8 cellular contexts compared by ENCODE assay signal in the genomic region with DNA sequence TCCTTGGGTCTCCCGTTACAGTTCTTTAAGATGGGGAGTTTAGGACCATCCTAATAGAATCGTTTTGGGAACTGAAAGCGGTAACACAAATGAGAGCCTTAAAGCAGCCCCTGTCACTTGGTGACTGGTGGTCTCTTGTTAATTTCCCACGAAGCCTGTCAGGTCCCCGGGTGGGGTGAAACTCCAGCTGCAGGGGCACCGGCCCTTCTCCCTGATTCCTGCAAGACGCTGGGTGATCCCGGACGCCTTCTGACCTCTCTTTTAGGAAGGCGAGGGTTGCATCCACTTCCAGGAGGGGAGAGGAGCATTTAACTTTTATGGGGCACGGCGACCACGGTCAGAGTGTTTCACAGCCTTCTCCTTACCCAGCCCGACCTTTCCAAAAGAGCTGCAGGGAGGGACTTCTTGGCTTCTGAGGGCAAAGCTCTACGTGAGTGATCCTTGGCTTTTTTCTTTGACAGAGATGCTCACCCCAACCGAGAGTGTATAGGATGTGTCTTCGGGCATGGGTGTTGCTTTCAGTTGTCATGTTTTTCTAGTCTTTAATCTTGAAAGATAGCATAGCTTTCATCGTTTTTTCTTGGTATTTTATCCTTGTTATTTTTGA. TPM values are rescaled to one million over a fixed set of nuclear protein-coding genes. Genes with fewer than 3 reads are reported as not detected.
DNase-seq lines count a peak whose midpoint lies in the region; ATAC-seq and TF ChIP-seq lines count a peak whose summit lies in the region.

No MANE protein-coding gene starts in this region.

- H3K27ac Mint-ChIP-seq in activated naive CD4-positive, alpha-beta T cell treated with anti-CD3 and anti-CD28 coated beads for 36 hours, result peak overlapping the region; percentile 5
- peak overlapping the region; percentile 57 for H3K27ac Mint-ChIP-seq in MCF 10A (ENCODE audit: low read depth, unreplicated experiment)

- H3K27me3 Mint-ChIP-seq in activated naive CD4-positive, alpha-beta T cell treated with anti-CD3 and anti-CD28 coated beads for 36 hours (ENCODE audit: low read depth), result no peaks in the 10 kb centered on the region
- no peaks in the 10 kb centered on the region for H3K27me3 Mint-ChIP-seq in MCF 10A (ENCODE audit: insufficient read depth, unreplicated experiment)

- ATAC-seq in left lung, result peak; percentile 5

- peaks cover 16% of the 10 kb centered on the region for H3K4me1 Mint-ChIP-seq in activated naive CD4-positive, alpha-beta T cell treated with anti-CD3 and anti-CD28 coated beads for 36 hours (ENCODE audit: low read depth)
- peaks cover 6% of the 10 kb centered on the region for H3K4me1 Mint-ChIP-seq in MCF 10A (ENCODE audit: insufficient read depth, unreplicated experiment)

- WGBS in transverse colon (ENCODE audit: low coverage in 1 of 2), 2 donors, result 2 to 6% methylated on average over 8 to 18 of the region's 18 CpGs

- intact Hi-C loops in activated naive CD4-positive, alpha-beta T cell treated with anti-CD3 and anti-CD28 coated beads for 36 hours (cut with micrococcal nuclease), result loop anchor here (1.0 to 5.0 kb wide), 7 partner anchors 20 to 388 kb away; partner anchors contain the start of genes ZNF180, ZNF224, ZNF226 and ZNF230
- intact Hi-C loops in MCF 10A (cut with micrococcal nuclease), result loop anchor here (1.0 to 5.0 kb wide), 4 partner anchors 20 to 190 kb away; partner anchors contain the start of genes ZNF224, ZNF227 and ZNF230
- intact Hi-C loops in left lung (cut with DNase I), result no loop called here
- intact Hi-C loops in transverse colon (cut with DNase I; ENCODE audit: low total_unique reads), result no loop called here

- POLR2A ChIA-PET in MCF 10A (lab: Yijun Ruan, JAX), result interaction anchor here (0.6 to 5.4 kb wide), 15 partner anchors 13 to 386 kb away, joined by 3 to 42 read pairs (median 6); partner anchors contain the start of genes ZNF180, ZNF221, ZNF224 and ZNF226

- H3K27me3 ChIP-seq in left lung, result no peaks in the 10 kb centered on the region
- H3K27me3 ChIP-seq in transverse colon, result no peaks in the 10 kb centered on the region

- H3K4me3 ChIP-seq in left lung (peak overlapping the region; percentile 59 to 89), transverse colon (peak overlapping the region; percentile 56 to 84 (median 76))

- H3K4me1 ChIP-seq in left lung (peaks cover 0 to 24% of the 10 kb centered on the region in 2 donors), transverse colon (peaks cover 0 to 21% (median 10%) of the 10 kb centered on the region in 4 donors)

- peaks cover 0 to 33% of the 10 kb centered on the region in 2 donors for H3K36me3 ChIP-seq in left lung
- peaks cover 0 to 20% (median 7%) of the 10 kb centered on the region in 4 donors for H3K36me3 ChIP-seq in transverse colon

- H3K9me3 ChIP-seq in left lung (peaks cover 0 to 24% of the 10 kb centered on the region in 2 donors), transverse colon (peaks cover 9 to 26% of the 10 kb centered on the region in 2 donors)

- TF ChIP-seq CTCF in MCF 10A (IDR thresholded peaks at IDR 0.05; ENCODE audit: unreplicated experiment), result no peak
- TF ChIP-seq CTCF in left lung (IDR thresholded peaks at IDR 0.05), result no peak
- TF ChIP-seq CTCF in transverse colon (IDR thresholded peaks at IDR 0.05), result no peak

- TF ChIP-seq POLR2A in transverse colon (IDR thresholded peaks at IDR 0.05), result no peak

- peaks cover 31% of the 10 kb centered on the region for H3K36me3 Mint-ChIP-seq in activated naive CD4-positive, alpha-beta T cell treated with anti-CD3 and anti-CD28 coated beads for 36 hours (ENCODE audit: low read depth)
- peaks cover 28% of the 10 kb centered on the region for H3K36me3 Mint-ChIP-seq in MCF 10A (ENCODE audit: insufficient read depth, unreplicated experiment)

- DNase-seq in activated naive CD4-positive, alpha-beta T cell treated with anti-CD3 and anti-CD28 coated beads for 36 hours, result no peak
- no peak for DNase-seq in activated naive CD4-positive, alpha-beta T cell treated with Interleukin-2 at 50 U/mL for 16 hours
- peak; percentile 13 for DNase-seq in M059J (ENCODE audit: low read depth)
- peak; percentile 3 for DNase-seq in MCF 10A (ENCODE audit: unreplicated experiment)
- DNase-seq in left lung, result no peak
- peak; percentile 11 for DNase-seq in transverse colon
- no peak for DNase-seq in NCI-H187 treated with DMSO at 0.1 percent for 48 hours (lab: John Stamatoyannopoulos, UW)
- no peak for DNase-seq in DMS153 (lab: John Stamatoyannopoulos, UW)

- TF ChIP-seq EP300 in transverse colon (IDR thresholded peaks at IDR 0.05; ENCODE audit: low read depth), result no peak

- CTCF ChIA-PET in activated naive CD4-positive, alpha-beta T cell treated with anti-CD3 and anti-CD28 coated beads for 36 hours (lab: Charles Lee), result interaction anchor here (0.7 to 0.9 kb wide), 3 partner anchors 51 to 512 kb away, joined by 3 to 4 read pairs (median 3); partner anchors contain the start of gene ZNF226
- CTCF ChIA-PET in MCF 10A (lab: Yijun Ruan, JAX), result interaction anchor here (0.8 to 1.0 kb wide), 3 partner anchors 19 to 179 kb away, joined by 3 to 4 read pairs (median 4); partner anchors contain the start of genes ZNF224 and ZNF45

- peak overlapping the region; percentile 54 to 75 for H3K27ac ChIP-seq in left lung
- H3K27ac ChIP-seq in transverse colon, result peak overlapping the region; percentile 63 to 85 (median 80)

- H3K9me3 Mint-ChIP-seq in activated naive CD4-positive, alpha-beta T cell treated with anti-CD3 and anti-CD28 coated beads for 36 hours, result peaks cover 24% of the 10 kb centered on the region
- H3K9me3 Mint-ChIP-seq in MCF 10A (ENCODE audit: unreplicated experiment), result peaks cover 9% of the 10 kb centered on the region

- peak overlapping the region; percentile 95 for H3K4me3 Mint-ChIP-seq in activated naive CD4-positive, alpha-beta T cell treated with anti-CD3 and anti-CD28 coated beads for 36 hours
- H3K4me3 Mint-ChIP-seq in MCF 10A (ENCODE audit: unreplicated experiment), result peak overlapping the region; percentile 86

- TSS peak; percentile 54 for BruUV-seq in MCF 10A (replicated peaks; lab: Mats Ljungman, UMichigan)

- in situ Hi-C loops in transverse colon (cut with MboI; ENCODE audit: low pct_ligation_motif_present in 1 of 4, low pct_unique_long_range_greater_than_20kb in 1 of 4, low sequenced_read_pairs in 3 of 4), result no loop called here

RNA-seq across cellular contexts. Expression of gene ZNF225, which starts 0.7 kb away (rescaled TPM):
- total RNA-seq in activated naive CD4-positive, alpha-beta T cell treated with anti-CD3 and anti-CD28 coated beads for 36 hours, result 1 to 10 TPM; 2.1 to 2.2 TPM
- 2.4 and 3.9 TPM in 2 replicates for total RNA-seq in M059J (2014; rRNA removed; shearing (Covaris generic))
- total RNA-seq in MCF 10A (2022), result 3.6 and 5.7 TPM in 2 replicates
- 1 to 10 TPM; 4.5 to 5.4 TPM for total RNA-seq in left lung
- total RNA-seq in transverse colon, result 10 to 100 TPM in 1 of 4 donors, 1 to 10 TPM in 2, not detected in 1; 3.0 to 26.9 (median 5.1) TPM

RNA-seq across cellular contexts. Expression of gene ZNF224, which starts 19.7 kb away (rescaled TPM):
- total RNA-seq in activated naive CD4-positive, alpha-beta T cell treated with anti-CD3 and anti-CD28 coated beads for 36 hours, result 10 to 100 TPM in 1 of 2 experiments, 1 to 10 TPM in 1; 8.7 to 10.9 TPM
- 12.4 and 14.3 TPM in 2 replicates for total RNA-seq in M059J (2014; rRNA removed; shearing (Covaris generic))
- total RNA-seq in MCF 10A (2022), result 17.8 and 22.7 TPM in 2 replicates
- 10 to 100 TPM; 21.6 to 21.7 TPM for total RNA-seq in left lung
- total RNA-seq in transverse colon, result 10 to 100 TPM; 37.1 to 49.7 (median 44.2) TPM

RNA-seq across cellular contexts. Expression of gene ZNF234, which starts 27.5 kb away (rescaled TPM):
- 1 to 10 TPM; 5.0 to 5.4 TPM for total RNA-seq in activated naive CD4-positive, alpha-beta T cell treated with anti-CD3 and anti-CD28 coated beads for 36 hours
- 3.6 and 6.9 TPM in 2 replicates for total RNA-seq in M059J (2014; rRNA removed; shearing (Covaris generic))
- 9.5 and 9.6 TPM in 2 replicates for total RNA-seq in MCF 10A (2022)
- 10 to 100 TPM; 11.2 to 13.0 TPM for total RNA-seq in left lung
- total RNA-seq in transverse colon, result 10 to 100 TPM in 2 of 4 donors, 1 to 10 TPM in 1, not detected in 1; 4.6 to 12.4 (median 10.1) TPM

RNA-seq across cellular contexts. Expression of gene ZNF284, which starts 41.9 kb away (rescaled TPM):
- under 1 TPM; 0.76 to 0.86 TPM for total RNA-seq in activated naive CD4-positive, alpha-beta T cell treated with anti-CD3 and anti-CD28 coated beads for 36 hours
- 1.3 and 2.6 TPM in 2 replicates for total RNA-seq in M059J (2014; rRNA removed; shearing (Covaris generic))
- 2.5 and 3.8 TPM in 2 replicates for total RNA-seq in MCF 10A (2022)
- total RNA-seq in left lung, result 1 to 10 TPM; 2.4 to 3.3 TPM
- total RNA-seq in transverse colon, result 1 to 10 TPM in 2 of 4 donors, not detected in 2; 2.5 to 3.2 TPM

RNA-seq across cellular contexts. Expression of gene ZNF226, which starts 51.0 kb away (rescaled TPM):
- total RNA-seq in activated naive CD4-positive, alpha-beta T cell treated with anti-CD3 and anti-CD28 coated beads for 36 hours, result 10 to 100 TPM; 12.4 to 16.9 TPM
- total RNA-seq in M059J (2014; rRNA removed; shearing (Covaris generic)), result 9.7 and 20.7 TPM in 2 replicates
- total RNA-seq in MCF 10A (2022) (23.4 and 32.5 TPM in 2 replicates), left lung (10 to 100 TPM; 14.5 to 20.6 TPM), transverse colon (10 to 100 TPM in 3 of 4 donors, 1 to 10 TPM in 1; 4.1 to 27.1 (median 23.9) TPM)

Comparison
In these comparisons a context has a peak if more than half of its experiments do, and no peak if none do; other contexts are left out.
1. DNase-seq: peak in M059J (single experiment), MCF 10A (single experiment) and transverse colon (single experiment); none in activated naive CD4-positive, alpha-beta T cell treated with anti-CD3 and anti-CD28 coated beads for 36 hours (single experiment), activated naive CD4-positive, alpha-beta T cell treated with Interleukin-2 at 50 U/mL for 16 hours (single experiment), left lung (0 of 2), NCI-H187 treated with DMSO at 0.1 percent for 48 hours (single experiment) and DMS153 (single experiment).
2. intact Hi-C loops: an anchor here in activated naive CD4-positive, alpha-beta T cell treated with anti-CD3 and anti-CD28 coated beads for 36 hours (1.0 to 5.0 kb wide) and MCF 10A (1.0 to 5.0 kb wide); none called in left lung and transverse colon.